Comparison of ENCODE assay signal across 29 cellular contexts in the genomic region with DNA sequence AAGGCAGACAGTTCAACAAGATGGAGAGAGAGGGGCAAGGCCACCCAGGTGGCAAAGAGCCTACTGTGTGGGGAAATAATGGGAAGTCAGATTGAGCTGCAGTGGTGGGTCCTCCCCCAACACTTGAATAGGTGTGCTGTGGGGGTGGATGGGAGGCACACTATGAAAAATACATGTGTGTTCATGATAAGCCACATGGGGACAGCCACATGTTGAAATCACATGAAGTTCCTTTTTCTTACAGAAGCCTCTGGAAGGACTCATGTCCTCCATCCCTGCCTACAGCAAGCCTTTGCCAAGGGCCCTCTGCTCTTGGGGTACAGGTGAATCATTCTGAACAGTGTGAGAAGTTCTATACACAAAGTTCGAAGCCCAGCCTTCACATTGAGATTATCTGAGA.
"Had no signal": no experiment of that assay in that cellular context is flagged by ENCODE, and none has a peak within 500 bp of the region (broad histone marks: within the 10 kb centered on the region; RNA-seq: fewer than 3 reads in every experiment).

No MANE protein-coding gene starts in this region.

- DNase-seq: colonic mucosa; cortex of kidney; dermis blood vessel endothelial cell; dorsolateral prefrontal cortex; effector CD4-positive, alpha-beta T cell; effector CD8-positive, alpha-beta T cell; effector memory CD4-positive, alpha-beta T cell; effector memory CD8-positive, alpha-beta T cell; endodermal cell; erythroblast; esophagus squamous epithelium; foreskin fibroblast; foreskin keratinocyte; foreskin melanocyte; gastrocnemius medialis; glutamatergic neuron; head of caudate nucleus; heart left ventricle; heart right ventricle had no signal

- H3K9me3 ChIP-seq: colonic mucosa, esophagus muscularis mucosa, esophagus squamous epithelium, gastrocnemius medialis, gastroesophageal sphincter had no signal

- H3K4me3 ChIP-seq: colonic mucosa, coronary artery, dorsolateral prefrontal cortex, esophagus squamous epithelium, gastrocnemius medialis, gastroesophageal sphincter, heart left ventricle, heart right ventricle had no signal

- H3K27ac Mint-ChIP-seq: dendritic cell treated with granulocyte-macrophage colony-stimulating factor and Interleukin-4, amounts not matched to agents 40 ng/mL and 50 ng/mL, for 4 days; effector memory CD8-positive, alpha-beta T cell; endodermal cell had no signal

- ATAC-seq: effector memory CD8-positive, alpha-beta T cell; esophagus mucosa; foreskin keratinocyte; gastrocnemius medialis; gastroesophageal sphincter; heart left ventricle; heart right ventricle had no signal

- H3K4me3 Mint-ChIP-seq: dendritic cell treated with granulocyte-macrophage colony-stimulating factor and Interleukin-4, amounts not matched to agents 40 ng/mL and 50 ng/mL, for 4 days; effector memory CD8-positive, alpha-beta T cell; endodermal cell had no signal

- H3K9me3 Mint-ChIP-seq: dendritic cell treated with granulocyte-macrophage colony-stimulating factor and Interleukin-4, amounts not matched to agents 40 ng/mL and 50 ng/mL, for 4 days had no signal

- H3K27me3 Mint-ChIP-seq: dendritic cell treated with granulocyte-macrophage colony-stimulating factor and Interleukin-4, amounts not matched to agents 40 ng/mL and 50 ng/mL, for 4 days had no signal

- H3K4me1 ChIP-seq: colonic mucosa, foreskin keratinocyte, gastrocnemius medialis, heart left ventricle, heart right ventricle had no signal

- H3K27me3 ChIP-seq: colonic mucosa, dorsolateral prefrontal cortex, esophagus muscularis mucosa, esophagus squamous epithelium, gastroesophageal sphincter, heart left ventricle, heart right ventricle had no signal

- FAIRE-seq: colon, endometrium, endothelial cell of umbilical vein, frontal cortex had no signal

- H3K27ac ChIP-seq: colonic mucosa, coronary artery, dorsolateral prefrontal cortex, epithelial cell of prostate, foreskin keratinocyte, gastrocnemius medialis, heart left ventricle, heart right ventricle had no signal

- H3K36me3 ChIP-seq: colonic mucosa, esophagus muscularis mucosa, esophagus squamous epithelium, gastrocnemius medialis, gastroesophageal sphincter, heart left ventricle, heart right ventricle had no signal
